ENCODE assay signal across 1 cellular context in the genomic region with DNA sequence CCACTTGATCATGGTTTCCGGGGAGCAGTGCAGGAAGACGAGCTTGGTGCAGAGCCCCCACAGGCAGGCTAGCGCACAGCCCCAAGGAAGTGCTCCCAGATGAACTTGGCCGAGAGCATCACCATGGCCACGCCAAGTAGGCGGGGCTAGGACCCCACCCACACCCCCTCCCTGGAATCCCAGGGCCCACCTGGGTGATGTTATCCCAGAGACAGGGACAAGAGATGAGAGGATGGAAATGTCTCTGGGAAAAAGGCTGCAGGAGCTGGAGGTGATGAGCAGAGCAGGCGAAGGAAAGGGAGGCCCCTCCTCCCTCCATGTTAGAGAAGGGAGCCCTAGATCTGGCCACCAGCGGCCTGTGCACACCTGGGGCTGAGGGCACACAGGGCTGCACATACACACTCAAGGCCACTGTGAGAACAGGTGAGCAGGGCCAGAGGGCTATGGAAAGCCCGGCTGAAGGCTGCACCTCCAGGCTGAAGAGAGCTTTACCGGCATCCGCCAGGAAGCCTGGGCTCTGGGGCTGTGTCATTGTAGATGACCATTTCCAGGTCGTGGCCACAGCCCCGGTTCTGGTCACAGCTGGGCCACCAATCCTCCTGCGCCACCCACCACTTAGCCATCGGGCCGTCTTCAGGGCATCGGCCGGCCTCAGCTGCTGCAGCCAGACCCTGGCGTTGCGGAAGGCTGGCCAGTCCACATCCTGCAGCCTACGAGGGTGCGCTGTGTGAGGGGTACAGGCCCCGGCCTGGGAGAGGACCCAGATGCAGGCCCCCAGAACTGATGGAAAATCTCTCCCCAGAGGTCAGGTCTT.
TF ChIP-seq lines count a peak whose summit lies in the region.

No MANE protein-coding gene starts in this region.

TF ChIP-seq in WTC11, 78 proteins besides CTCF, POLR2A, EP300 and RAD21 (continued from another document):
- TF ChIP-seq, protein P1, sequence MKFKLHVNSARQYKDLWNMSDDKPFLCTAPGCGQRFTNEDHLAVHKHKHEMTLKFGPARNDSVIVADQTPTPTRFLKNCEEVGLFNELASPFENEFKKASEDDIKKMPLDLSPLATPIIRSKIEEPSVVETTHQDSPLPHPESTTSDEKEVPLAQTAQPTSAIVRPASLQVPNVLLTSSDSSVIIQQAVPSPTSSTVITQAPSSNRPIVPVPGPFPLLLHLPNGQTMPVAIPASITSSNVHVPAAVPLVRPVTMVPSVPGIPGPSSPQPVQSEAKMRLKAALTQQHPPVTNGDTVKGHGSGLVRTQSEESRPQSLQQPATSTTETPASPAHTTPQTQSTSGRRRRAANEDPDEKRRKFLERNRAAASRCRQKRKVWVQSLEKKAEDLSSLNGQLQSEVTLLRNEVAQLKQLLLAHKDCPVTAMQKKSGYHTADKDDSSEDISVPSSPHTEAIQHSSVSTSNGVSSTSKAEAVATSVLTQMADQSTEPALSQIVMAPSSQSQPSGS (CRISPR knock-in tag; IDR thresholded peaks at IDR 0.05; ENCODE audit: borderline replicate concordance, low read depth) = no peak
- TF ChIP-seq ZNF416 (CRISPR knock-in tag; IDR thresholded peaks at IDR 0.05) (no peak), NR2C2 (CRISPR knock-in tag; IDR thresholded peaks at IDR 0.05) (no peak), ZNF138 (CRISPR knock-in tag; conservative IDR thresholded peaks at IDR 0.05) (no peak)
- TF ChIP-seq, protein P2, sequence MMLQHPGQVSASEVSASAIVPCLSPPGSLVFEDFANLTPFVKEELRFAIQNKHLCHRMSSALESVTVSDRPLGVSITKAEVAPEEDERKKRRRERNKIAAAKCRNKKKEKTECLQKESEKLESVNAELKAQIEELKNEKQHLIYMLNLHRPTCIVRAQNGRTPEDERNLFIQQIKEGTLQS (CRISPR knock-in tag; conservative IDR thresholded peaks at IDR 0.05) = no peak
